1 cellular context compared by ENCODE assay signal in the genomic region with DNA sequence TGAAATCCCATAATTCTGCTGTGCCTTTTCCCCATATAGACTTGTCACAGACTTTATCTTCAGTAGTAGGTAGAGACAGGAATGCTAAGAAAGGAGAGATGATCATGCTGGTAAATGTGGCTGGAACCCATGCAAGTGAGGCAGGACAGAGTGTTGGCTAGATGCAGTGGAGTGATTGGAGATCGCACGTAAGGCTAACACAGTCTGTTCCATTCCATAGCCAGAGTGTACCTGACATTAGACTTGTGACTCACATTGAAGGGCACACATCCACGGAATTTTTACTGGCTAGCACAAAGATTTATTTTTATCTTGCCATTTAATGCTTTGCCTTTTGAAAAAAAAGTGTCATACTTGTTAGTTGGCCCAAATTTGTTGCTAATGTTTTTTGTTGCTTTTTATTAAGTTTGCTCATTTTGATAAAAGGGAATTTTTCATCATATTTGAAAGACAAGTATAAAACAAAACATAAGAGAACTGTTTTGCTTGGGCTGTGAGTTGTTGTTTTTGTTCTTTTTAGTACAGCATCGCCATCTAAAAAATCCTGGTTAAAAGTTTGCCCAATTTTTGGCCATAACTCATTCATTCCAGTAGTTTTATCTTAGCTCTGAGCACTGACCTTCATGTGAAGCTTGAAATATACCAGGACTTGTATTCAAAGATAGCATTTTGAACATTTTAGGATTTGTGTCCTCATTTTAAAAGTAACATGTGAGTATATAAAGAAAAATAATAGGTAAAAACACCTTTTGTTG.
TF ChIP-seq lines count a peak whose summit lies in the region.

No MANE protein-coding gene starts in this region.

TF ChIP-seq in GM23338, 12 proteins besides CTCF, POLR2A, EP300 and RAD21 (continued from another document):
- TF ChIP-seq, protein P1, sequence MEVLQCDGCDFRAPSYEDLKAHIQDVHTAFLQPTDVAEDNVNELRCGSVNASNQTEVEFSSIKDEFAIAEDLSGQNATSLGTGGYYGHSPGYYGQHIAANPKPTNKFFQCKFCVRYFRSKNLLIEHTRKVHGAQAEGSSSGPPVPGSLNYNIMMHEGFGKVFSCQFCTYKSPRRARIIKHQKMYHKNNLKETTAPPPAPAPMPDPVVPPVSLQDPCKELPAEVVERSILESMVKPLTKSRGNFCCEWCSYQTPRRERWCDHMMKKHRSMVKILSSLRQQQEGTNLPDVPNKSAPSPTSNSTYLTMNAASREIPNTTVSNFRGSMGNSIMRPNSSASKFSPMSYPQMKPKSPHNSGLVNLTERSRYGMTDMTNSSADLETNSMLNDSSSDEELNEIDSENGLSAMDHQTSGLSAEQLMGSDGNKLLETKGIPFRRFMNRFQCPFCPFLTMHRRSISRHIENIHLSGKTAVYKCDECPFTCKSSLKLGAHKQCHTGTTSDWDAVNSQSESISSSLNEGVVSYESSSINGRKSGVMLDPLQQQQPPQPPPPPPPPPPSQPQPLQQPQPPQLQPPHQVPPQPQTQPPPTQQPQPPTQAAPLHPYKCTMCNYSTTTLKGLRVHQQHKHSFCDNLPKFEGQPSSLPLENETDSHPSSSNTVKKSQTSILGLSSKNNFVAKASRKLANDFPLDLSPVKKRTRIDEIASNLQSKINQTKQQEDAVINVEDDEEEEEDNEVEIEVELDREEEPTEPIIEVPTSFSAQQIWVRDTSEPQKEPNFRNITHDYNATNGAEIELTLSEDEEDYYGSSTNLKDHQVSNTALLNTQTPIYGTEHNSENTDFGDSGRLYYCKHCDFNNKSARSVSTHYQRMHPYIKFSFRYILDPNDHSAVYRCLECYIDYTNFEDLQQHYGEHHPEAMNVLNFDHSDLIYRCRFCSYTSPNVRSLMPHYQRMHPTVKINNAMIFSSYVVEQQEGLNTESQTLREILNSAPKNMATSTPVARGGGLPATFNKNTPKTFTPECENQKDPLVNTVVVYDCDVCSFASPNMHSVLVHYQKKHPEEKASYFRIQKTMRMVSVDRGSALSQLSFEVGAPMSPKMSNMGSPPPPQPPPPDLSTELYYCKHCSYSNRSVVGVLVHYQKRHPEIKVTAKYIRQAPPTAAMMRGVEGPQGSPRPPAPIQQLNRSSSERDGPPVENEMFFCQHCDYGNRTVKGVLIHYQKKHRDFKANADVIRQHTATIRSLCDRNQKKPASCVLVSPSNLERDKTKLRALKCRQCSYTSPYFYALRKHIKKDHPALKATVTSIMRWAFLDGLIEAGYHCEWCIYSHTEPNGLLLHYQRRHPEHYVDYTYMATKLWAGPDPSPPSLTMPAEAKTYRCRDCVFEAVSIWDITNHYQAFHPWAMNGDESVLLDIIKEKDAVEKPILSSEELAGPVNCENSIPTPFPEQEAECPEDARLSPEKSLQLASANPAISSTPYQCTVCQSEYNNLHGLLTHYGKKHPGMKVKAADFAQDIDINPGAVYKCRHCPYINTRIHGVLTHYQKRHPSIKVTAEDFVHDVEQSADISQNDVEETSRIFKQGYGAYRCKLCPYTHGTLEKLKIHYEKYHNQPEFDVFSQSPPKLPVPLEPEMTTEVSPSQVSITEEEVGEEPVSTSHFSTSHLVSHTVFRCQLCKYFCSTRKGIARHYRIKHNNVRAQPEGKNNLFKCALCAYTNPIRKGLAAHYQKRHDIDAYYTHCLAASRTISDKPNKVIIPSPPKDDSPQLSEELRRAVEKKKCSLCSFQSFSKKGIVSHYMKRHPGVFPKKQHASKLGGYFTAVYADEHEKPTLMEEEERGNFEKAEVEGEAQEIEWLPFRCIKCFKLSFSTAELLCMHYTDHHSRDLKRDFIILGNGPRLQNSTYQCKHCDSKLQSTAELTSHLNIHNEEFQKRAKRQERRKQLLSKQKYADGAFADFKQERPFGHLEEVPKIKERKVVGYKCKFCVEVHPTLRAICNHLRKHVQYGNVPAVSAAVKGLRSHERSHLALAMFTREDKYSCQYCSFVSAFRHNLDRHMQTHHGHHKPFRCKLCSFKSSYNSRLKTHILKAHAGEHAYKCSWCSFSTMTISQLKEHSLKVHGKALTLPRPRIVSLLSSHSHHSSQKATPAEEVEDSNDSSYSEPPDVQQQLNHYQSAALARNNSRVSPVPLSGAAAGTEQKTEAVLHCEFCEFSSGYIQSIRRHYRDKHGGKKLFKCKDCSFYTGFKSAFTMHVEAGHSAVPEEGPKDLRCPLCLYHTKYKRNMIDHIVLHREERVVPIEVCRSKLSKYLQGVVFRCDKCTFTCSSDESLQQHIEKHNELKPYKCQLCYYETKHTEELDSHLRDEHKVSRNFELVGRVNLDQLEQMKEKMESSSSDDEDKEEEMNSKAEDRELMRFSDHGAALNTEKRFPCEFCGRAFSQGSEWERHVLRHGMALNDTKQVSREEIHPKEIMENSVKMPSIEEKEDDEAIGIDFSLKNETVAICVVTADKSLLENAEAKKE (CRISPR knock-in tag; IDR thresholded peaks at IDR 0.05), result no peak
- TF ChIP-seq, protein P2, sequence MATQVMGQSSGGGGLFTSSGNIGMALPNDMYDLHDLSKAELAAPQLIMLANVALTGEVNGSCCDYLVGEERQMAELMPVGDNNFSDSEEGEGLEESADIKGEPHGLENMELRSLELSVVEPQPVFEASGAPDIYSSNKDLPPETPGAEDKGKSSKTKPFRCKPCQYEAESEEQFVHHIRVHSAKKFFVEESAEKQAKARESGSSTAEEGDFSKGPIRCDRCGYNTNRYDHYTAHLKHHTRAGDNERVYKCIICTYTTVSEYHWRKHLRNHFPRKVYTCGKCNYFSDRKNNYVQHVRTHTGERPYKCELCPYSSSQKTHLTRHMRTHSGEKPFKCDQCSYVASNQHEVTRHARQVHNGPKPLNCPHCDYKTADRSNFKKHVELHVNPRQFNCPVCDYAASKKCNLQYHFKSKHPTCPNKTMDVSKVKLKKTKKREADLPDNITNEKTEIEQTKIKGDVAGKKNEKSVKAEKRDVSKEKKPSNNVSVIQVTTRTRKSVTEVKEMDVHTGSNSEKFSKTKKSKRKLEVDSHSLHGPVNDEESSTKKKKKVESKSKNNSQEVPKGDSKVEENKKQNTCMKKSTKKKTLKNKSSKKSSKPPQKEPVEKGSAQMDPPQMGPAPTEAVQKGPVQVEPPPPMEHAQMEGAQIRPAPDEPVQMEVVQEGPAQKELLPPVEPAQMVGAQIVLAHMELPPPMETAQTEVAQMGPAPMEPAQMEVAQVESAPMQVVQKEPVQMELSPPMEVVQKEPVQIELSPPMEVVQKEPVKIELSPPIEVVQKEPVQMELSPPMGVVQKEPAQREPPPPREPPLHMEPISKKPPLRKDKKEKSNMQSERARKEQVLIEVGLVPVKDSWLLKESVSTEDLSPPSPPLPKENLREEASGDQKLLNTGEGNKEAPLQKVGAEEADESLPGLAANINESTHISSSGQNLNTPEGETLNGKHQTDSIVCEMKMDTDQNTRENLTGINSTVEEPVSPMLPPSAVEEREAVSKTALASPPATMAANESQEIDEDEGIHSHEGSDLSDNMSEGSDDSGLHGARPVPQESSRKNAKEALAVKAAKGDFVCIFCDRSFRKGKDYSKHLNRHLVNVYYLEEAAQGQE (IDR thresholded peaks at IDR 0.05; ENCODE audit: unreplicated experiment), result no peak
- TF ChIP-seq ZNF114 (CRISPR knock-in tag; IDR thresholded peaks at IDR 0.05), result no peak
- TF ChIP-seq JUNB (IDR thresholded peaks at IDR 0.05; ENCODE audit: unreplicated experiment), result no peak
- no peak for TF ChIP-seq NANOG (IDR thresholded peaks at IDR 0.05; ENCODE audit: borderline replicate concordance)
- TF ChIP-seq EZH2phosphoT487 (IDR thresholded peaks at IDR 0.05; ENCODE audit: unreplicated experiment), result no peak
- no peak for TF ChIP-seq EZH2 (IDR thresholded peaks at IDR 0.05; ENCODE audit: low read depth, unreplicated experiment)
- TF ChIP-seq, protein P3, sequence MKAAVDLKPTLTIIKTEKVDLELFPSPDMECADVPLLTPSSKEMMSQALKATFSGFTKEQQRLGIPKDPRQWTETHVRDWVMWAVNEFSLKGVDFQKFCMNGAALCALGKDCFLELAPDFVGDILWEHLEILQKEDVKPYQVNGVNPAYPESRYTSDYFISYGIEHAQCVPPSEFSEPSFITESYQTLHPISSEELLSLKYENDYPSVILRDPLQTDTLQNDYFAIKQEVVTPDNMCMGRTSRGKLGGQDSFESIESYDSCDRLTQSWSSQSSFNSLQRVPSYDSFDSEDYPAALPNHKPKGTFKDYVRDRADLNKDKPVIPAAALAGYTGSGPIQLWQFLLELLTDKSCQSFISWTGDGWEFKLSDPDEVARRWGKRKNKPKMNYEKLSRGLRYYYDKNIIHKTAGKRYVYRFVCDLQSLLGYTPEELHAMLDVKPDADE (IDR thresholded peaks at IDR 0.05), result no peak
